1 cellular context compared by ENCODE assay signal in the genomic region with DNA sequence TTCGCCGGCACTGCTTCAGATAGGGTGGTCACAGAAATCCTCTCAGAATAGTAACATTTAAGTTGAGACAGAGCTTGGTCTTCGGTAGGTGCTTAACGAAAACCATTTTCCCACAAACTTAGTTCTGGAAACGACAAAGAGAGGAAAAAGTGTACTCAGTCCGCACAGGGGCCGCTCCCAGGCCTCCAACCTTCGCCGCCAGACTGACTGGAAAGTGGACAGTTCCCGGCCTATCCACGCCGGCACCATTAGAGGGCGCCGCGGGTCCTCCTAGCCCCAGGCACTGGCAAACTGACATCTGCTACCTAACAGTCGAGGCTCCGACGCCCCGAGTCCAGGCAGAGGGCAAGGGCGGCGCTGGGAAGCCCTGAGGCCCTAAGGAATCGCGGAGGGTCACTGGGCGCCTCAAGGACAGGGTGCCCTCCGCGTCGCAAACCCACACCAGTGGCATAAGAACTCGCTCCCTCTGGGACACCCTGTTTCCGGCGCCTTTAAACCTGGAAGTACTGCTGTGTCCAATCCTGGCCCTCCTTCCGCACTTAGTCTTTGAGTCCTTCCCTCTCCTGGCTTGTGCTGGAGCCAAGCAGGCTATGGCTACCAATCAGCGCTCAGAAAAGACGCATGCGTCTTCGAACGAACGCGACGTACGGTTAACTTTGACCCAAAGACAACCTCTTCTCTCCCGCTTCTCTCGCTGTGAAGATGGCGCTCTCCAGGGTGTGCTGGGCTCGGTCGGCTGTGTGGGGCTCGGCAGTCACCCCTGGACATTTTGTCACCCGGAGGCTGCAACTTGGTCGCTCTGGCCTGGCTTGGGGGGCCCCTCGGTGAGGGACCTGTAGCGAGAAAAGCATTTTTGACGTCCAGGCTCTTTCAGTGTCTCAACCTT.
TF ChIP-seq lines count a peak whose summit lies in the region.

TSS of gene LETMD1 (plus strand) at position 673 of the 886 bp plus-strand sequence. CDS start at position 703, 30 bp downstream.

TF ChIP-seq in K562, 482 proteins besides CTCF, POLR2A, EP300 and RAD21 (continued from another document and continues in another):
- TF ChIP-seq TRIM25 (IDR thresholded peaks at IDR 0.05; ENCODE audit: borderline replicate concordance) (no peak), CBFB (CRISPR knock-in tag; IDR thresholded peaks at IDR 0.05) (no peak), ZNF436 (CRISPR knock-in tag; IDR thresholded peaks at IDR 0.05) (no peak), KDM2B (CRISPR knock-in tag; IDR thresholded peaks at IDR 0.05) (no peak), CHD1 (IDR thresholded peaks at IDR 0.05; ENCODE audit: low read length) (no peak), NCOA1 (IDR thresholded peaks at IDR 0.05; ENCODE audit: low read depth) (no peak; the same call in 1 of the 2 replicates), HDAC6 (IDR thresholded peaks at IDR 0.05; ENCODE audit: low read depth, low read length) (0 out of 2 replicates have a peak, but pooled peaks have one; percentile 14), TCF7 (IDR thresholded peaks at IDR 0.05; ENCODE audit: borderline replicate concordance) (no peak), SOX6 (IDR thresholded peaks at IDR 0.05) (peak; percentile 58; the same call in 1 of the 2 replicates), SNAPC5 (CRISPR knock-in tag; IDR thresholded peaks at IDR 0.05) (no peak), PHF21A (IDR thresholded peaks at IDR 0.05; ENCODE audit: borderline replicate concordance, low read depth) (no peak; the same call in 1 of the 2 replicates), MTA1 (IDR thresholded peaks at IDR 0.05; ENCODE audit: borderline replicate concordance) (peak; percentile 76; the same call in 1 of the 2 replicates), ZBTB7A (IDR thresholded peaks at IDR 0.05; ENCODE audit: borderline replicate concordance, control insufficient read depth, low read depth, low read length) (0 out of 2 replicates have a peak, but pooled peaks have one; percentile 13), SMAD2 (IDR thresholded peaks at IDR 0.05; ENCODE audit: low read depth, low read length) (no peak), PPARD (CRISPR knock-in tag; IDR thresholded peaks at IDR 0.05) (no peak), PYGO2 (tag; IDR thresholded peaks at IDR 0.05) (no peak), ZNF707 (CRISPR knock-in tag; conservative IDR thresholded peaks at IDR 0.05) (no peak), TAF7 (tag; IDR thresholded peaks at IDR 0.05) (peak; percentile 51), ZNF398 (CRISPR knock-in tag; IDR thresholded peaks at IDR 0.05) (no peak), NFIC (IDR thresholded peaks at IDR 0.05) (peak; percentile 35; the same call in 1 of the 2 replicates), ZNF140 (CRISPR knock-in tag; IDR thresholded peaks at IDR 0.05) (no peak), SMC3 (conservative IDR thresholded peaks at IDR 0.05; ENCODE audit: insufficient read depth, low read depth, low read length) (peak; percentile 71), CBX2 (IDR thresholded peaks at IDR 0.05; ENCODE audit: insufficient read depth, low read length, poor library complexity, severe bottlenecking) (no peak), SIN3A (IDR thresholded peaks at IDR 0.05; ENCODE audit: borderline replicate concordance in 2 of 2, control insufficient read depth in 1 of 2, low read depth in 2 of 2, low read length in 2 of 2) (peak in 1 of 2 experiments; percentile 19; a peak in 1 of 4 replicates), ARID1B (IDR thresholded peaks at IDR 0.05) (no peak; the same call in 1 of the 2 replicates), PKNOX1 (IDR thresholded peaks at IDR 0.05) (peak; percentile 56; the same call in 1 of the 2 replicates), GABPA (tag; conservative IDR thresholded peaks at IDR 0.05; ENCODE audit: low read depth) (peak; percentile 92), SAFB2 (IDR thresholded peaks at IDR 0.05; ENCODE audit: borderline replicate concordance, low read depth, low read length, severe bottlenecking) (no peak), CHCHD3 (CRISPR knock-in tag; IDR thresholded peaks at IDR 0.05) (no peak), ZNF583 (CRISPR knock-in tag; IDR thresholded peaks at IDR 0.05) (peak; percentile 71; the same call in 1 of the 2 replicates), CCAR2 (IDR thresholded peaks at IDR 0.05; ENCODE audit: low read depth, low read length) (no peak), PTRF (tag; IDR thresholded peaks at IDR 0.05) (no peak), RBM17 (IDR thresholded peaks at IDR 0.05; ENCODE audit: borderline replicate concordance, low read depth, low read length) (no peak), SP1 (CRISPR knock-in tag; IDR thresholded peaks at IDR 0.05) (peak; percentile 65), USF1 (CRISPR knock-in tag; IDR thresholded peaks at IDR 0.05) (no peak), JUN (IDR thresholded peaks at IDR 0.05; ENCODE audit: borderline replicate concordance, low read depth, low read length) (peak; percentile 7; the same call in 1 of the 2 replicates), JUN (CRISPR knock-in tag; IDR thresholded peaks at IDR 0.05; ENCODE audit: borderline replicate concordance) (no peak), MED1 (CRISPR knock-in tag; IDR thresholded peaks at IDR 0.05; ENCODE audit: borderline replicate concordance) (no peak), TOE1 (IDR thresholded peaks at IDR 0.05; ENCODE audit: borderline replicate concordance) (no peak; the same call in 1 of the 2 replicates), TOE1 (CRISPR knock-in tag; IDR thresholded peaks at IDR 0.05; ENCODE audit: borderline replicate concordance, low read depth) (0 out of 2 replicates have a peak, but pooled peaks have one; percentile 54), FOXM1 (IDR thresholded peaks at IDR 0.05; ENCODE audit: low read depth) (0 out of 2 replicates have a peak, but pooled peaks have one; percentile 27), FOXM1 (CRISPR knock-in tag; IDR thresholded peaks at IDR 0.05; ENCODE audit: low read depth) (no peak), KDM1A (IDR thresholded peaks at IDR 0.05) (no peak), KDM5B (IDR thresholded peaks at IDR 0.05; ENCODE audit: insufficient replicate concordance, low read depth, low read length) (peak; percentile 87), KAT8 (IDR thresholded peaks at IDR 0.05; ENCODE audit: low read depth) (no peak), NCOR1 (IDR thresholded peaks at IDR 0.05) (no peak)
- TF ChIP-seq, protein P1, sequence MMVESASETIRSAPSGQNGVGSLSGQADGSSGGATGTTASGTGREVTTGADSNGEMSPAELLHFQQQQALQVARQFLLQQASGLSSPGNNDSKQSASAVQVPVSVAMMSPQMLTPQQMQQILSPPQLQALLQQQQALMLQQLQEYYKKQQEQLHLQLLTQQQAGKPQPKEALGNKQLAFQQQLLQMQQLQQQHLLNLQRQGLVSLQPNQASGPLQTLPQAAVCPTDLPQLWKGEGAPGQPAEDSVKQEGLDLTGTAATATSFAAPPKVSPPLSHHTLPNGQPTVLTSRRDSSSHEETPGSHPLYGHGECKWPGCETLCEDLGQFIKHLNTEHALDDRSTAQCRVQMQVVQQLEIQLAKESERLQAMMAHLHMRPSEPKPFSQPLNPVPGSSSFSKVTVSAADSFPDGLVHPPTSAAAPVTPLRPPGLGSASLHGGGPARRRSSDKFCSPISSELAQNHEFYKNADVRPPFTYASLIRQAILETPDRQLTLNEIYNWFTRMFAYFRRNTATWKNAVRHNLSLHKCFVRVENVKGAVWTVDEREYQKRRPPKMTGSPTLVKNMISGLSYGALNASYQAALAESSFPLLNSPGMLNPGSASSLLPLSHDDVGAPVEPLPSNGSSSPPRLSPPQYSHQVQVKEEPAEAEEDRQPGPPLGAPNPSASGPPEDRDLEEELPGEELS (CRISPR knock-in tag; IDR thresholded peaks at IDR 0.05; ENCODE audit: borderline replicate concordance), result no peak
- TF ChIP-seq, protein P2, sequence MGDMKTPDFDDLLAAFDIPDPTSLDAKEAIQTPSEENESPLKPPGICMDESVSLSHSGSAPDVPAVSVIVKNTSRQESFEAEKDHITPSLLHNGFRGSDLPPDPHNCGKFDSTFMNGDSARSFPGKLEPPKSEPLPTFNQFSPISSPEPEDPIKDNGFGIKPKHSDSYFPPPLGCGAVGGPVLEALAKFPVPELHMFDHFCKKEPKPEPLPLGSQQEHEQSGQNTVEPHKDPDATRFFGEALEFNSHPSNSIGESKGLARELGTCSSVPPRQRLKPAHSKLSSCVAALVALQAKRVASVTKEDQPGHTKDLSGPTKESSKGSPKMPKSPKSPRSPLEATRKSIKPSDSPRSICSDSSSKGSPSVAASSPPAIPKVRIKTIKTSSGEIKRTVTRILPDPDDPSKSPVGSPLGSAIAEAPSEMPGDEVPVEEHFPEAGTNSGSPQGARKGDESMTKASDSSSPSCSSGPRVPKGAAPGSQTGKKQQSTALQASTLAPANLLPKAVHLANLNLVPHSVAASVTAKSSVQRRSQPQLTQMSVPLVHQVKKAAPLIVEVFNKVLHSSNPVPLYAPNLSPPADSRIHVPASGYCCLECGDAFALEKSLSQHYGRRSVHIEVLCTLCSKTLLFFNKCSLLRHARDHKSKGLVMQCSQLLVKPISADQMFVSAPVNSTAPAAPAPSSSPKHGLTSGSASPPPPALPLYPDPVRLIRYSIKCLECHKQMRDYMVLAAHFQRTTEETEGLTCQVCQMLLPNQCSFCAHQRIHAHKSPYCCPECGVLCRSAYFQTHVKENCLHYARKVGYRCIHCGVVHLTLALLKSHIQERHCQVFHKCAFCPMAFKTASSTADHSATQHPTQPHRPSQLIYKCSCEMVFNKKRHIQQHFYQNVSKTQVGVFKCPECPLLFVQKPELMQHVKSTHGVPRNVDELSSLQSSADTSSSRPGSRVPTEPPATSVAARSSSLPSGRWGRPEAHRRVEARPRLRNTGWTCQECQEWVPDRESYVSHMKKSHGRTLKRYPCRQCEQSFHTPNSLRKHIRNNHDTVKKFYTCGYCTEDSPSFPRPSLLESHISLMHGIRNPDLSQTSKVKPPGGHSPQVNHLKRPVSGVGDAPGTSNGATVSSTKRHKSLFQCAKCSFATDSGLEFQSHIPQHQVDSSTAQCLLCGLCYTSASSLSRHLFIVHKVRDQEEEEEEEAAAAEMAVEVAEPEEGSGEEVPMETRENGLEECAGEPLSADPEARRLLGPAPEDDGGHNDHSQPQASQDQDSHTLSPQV (IDR thresholded peaks at IDR 0.05), result peak; percentile 91
- TF ChIP-seq, protein P3, sequence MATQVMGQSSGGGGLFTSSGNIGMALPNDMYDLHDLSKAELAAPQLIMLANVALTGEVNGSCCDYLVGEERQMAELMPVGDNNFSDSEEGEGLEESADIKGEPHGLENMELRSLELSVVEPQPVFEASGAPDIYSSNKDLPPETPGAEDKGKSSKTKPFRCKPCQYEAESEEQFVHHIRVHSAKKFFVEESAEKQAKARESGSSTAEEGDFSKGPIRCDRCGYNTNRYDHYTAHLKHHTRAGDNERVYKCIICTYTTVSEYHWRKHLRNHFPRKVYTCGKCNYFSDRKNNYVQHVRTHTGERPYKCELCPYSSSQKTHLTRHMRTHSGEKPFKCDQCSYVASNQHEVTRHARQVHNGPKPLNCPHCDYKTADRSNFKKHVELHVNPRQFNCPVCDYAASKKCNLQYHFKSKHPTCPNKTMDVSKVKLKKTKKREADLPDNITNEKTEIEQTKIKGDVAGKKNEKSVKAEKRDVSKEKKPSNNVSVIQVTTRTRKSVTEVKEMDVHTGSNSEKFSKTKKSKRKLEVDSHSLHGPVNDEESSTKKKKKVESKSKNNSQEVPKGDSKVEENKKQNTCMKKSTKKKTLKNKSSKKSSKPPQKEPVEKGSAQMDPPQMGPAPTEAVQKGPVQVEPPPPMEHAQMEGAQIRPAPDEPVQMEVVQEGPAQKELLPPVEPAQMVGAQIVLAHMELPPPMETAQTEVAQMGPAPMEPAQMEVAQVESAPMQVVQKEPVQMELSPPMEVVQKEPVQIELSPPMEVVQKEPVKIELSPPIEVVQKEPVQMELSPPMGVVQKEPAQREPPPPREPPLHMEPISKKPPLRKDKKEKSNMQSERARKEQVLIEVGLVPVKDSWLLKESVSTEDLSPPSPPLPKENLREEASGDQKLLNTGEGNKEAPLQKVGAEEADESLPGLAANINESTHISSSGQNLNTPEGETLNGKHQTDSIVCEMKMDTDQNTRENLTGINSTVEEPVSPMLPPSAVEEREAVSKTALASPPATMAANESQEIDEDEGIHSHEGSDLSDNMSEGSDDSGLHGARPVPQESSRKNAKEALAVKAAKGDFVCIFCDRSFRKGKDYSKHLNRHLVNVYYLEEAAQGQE (CRISPR knock-in tag; IDR thresholded peaks at IDR 0.05; ENCODE audit: low read depth), result peak; percentile 84
